28 cellular contexts compared by ENCODE assay signal in the genomic region with DNA sequence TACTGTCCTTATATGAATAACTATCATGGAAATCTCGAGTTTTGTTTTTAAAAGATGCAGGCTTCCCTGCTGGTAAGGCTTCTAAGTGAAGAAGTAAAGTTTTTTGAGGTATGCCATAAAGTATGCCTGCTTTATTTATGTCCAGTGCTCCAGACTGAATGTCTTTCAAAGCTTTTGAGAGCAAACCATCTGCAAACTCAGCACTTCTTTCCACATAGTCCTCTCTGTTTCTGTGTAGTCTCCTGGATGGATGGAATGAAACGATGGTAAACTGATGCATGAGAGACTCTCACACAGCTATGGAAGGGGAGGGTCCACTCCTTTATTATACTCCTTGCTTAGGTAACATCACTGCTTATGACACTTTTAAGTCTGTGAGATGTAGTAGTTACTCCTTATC.
"Had no signal": no experiment of that assay in that cellular context is flagged by ENCODE, and none has a peak within 500 bp of the region (broad histone marks: within the 10 kb centered on the region; RNA-seq: fewer than 3 reads in every experiment).

No MANE protein-coding gene starts in this region.

- H3K4me1 Mint-ChIP-seq: naive thymus-derived CD8-positive, alpha-beta T cell; neural progenitor cell; stimulated activated effector memory CD8-positive, alpha-beta T cell treated with anti-CD3 and anti-CD28 coated beads, Interleukin-12 subunit alpha, Interleukin-12 subunit beta, amount 100 ng/mL, for 72 hours; stimulated activated naive B cell treated with anti-CD40 and anti-IgM and Interleukin-4, amounts not matched to agents 10 μg/mL and 1 μg/mL and 100 μg/mL, for 72 hours had no signal

- H3K27ac Mint-ChIP-seq: naive thymus-derived CD8-positive, alpha-beta T cell; natural killer cell treated with Interleukin-12 subunit alpha and Interleukin-12 subunit beta and Interleukin-15 and Interleukin-18, amount 100 ng/mL, for 72 hours; neural progenitor cell; stimulated activated effector memory CD8-positive, alpha-beta T cell treated with anti-CD3 and anti-CD28 coated beads, Interleukin-12 subunit alpha, Interleukin-12 subunit beta, amount 100 ng/mL, for 72 hours; stimulated activated naive B cell treated with anti-CD40 and anti-IgM and Interleukin-4, amounts not matched to agents 10 μg/mL and 1 μg/mL and 100 μg/mL, for 72 hours; stimulated activated naive CD8-positive, alpha-beta T cell treated with anti-CD3 and anti-CD28 coated beads, Interleukin-15, Interleukin-2, amounts not matched to agents 100 ng/mL and 50 ng/mL, for 24 hours had no signal

- H3K9ac ChIP-seq: neural progenitor cell, parathyroid adenoma had no signal

- H3K4me2 ChIP-seq: neural progenitor cell had no signal

- H3K27ac ChIP-seq: neural progenitor cell, ovary, parathyroid adenoma, psoas muscle, skin epidermis, stomach, thoracic aorta, thyroid gland, tibial nerve, upper lobe of left lung, vagina had no signal

- H3K36me3 ChIP-seq: neural progenitor cell, ovary, thyroid gland, vagina had no signal

- ATAC-seq: naive thymus-derived CD8-positive, alpha-beta T cell; natural killer cell treated with Interleukin-12 subunit alpha and Interleukin-12 subunit beta and Interleukin-15 and Interleukin-18, amount 100 ng/mL, for 72 hours; psoas muscle; right cardiac atrium; sciatic nerve; stimulated activated effector memory CD8-positive, alpha-beta T cell treated with anti-CD3 and anti-CD28 coated beads, Interleukin-12 subunit alpha, Interleukin-12 subunit beta, amount 100 ng/mL, for 72 hours; stimulated activated naive B cell treated with anti-CD40 and anti-IgM and Interleukin-4, amounts not matched to agents 10 μg/mL and 1 μg/mL and 100 μg/mL, for 72 hours had no signal

- H3K79me2 ChIP-seq: parathyroid adenoma had no signal

- H3K9me3 Mint-ChIP-seq: naive thymus-derived CD8-positive, alpha-beta T cell; natural killer cell treated with Interleukin-12 subunit alpha and Interleukin-12 subunit beta and Interleukin-15 and Interleukin-18, amount 100 ng/mL, for 72 hours; neural progenitor cell; stimulated activated effector memory CD8-positive, alpha-beta T cell treated with anti-CD3 and anti-CD28 coated beads, Interleukin-12 subunit alpha, Interleukin-12 subunit beta, amount 100 ng/mL, for 72 hours; stimulated activated naive B cell treated with anti-CD40 and anti-IgM and Interleukin-4, amounts not matched to agents 10 μg/mL and 1 μg/mL and 100 μg/mL, for 72 hours; stimulated activated naive CD8-positive, alpha-beta T cell treated with anti-CD3 and anti-CD28 coated beads, Interleukin-15, Interleukin-2, amounts not matched to agents 100 ng/mL and 50 ng/mL, for 24 hours had no signal

- H2AFZ ChIP-seq: neural progenitor cell, parathyroid adenoma had no signal

- H3K4me1 ChIP-seq: neural progenitor cell, parathyroid adenoma, psoas muscle, stomach, thyroid gland, tibial nerve, upper lobe of left lung, vagina had no signal

- DNase-seq: naive thymus-derived CD8-positive, alpha-beta T cell; occipital lobe; ovary; posterior cingulate gyrus; psoas muscle; right cardiac atrium; stimulated activated CD4-positive, alpha-beta T cell treated with anti-CD3 and anti-CD28 coated beads, Interleukin-15, amount 100 ng/mL, for 24 hours; stimulated activated CD4-positive, alpha-beta T cell treated with anti-CD3 and anti-CD28 coated beads, Interleukin-2, amount 100 ng/mL, for 24 hours; stimulated activated CD4-positive, alpha-beta T cell treated with anti-CD3 and anti-CD28 coated beads, Interleukin-2, amount 100 ng/mL, for 48 hours; stimulated activated CD4-positive, alpha-beta T cell treated with anti-CD3 and anti-CD28 coated beads, Interleukin-4, amount 100 ng/mL, for 24 hours; stimulated activated naive B cell treated with anti-CD40 and anti-IgM and Interleukin-4, amounts not matched to agents 10 μg/mL and 1 μg/mL and 100 μg/mL, for 72 hours; stimulated activated naive CD4-positive, alpha-beta T cell treated with Interleukin-2 at 50 U/mL for 16 hours; stomach; thyroid gland; trophoblast cell; upper lobe of left lung had no signal

- FAIRE-seq: urothelium cell line had no signal

- H3K27me3 Mint-ChIP-seq: naive thymus-derived CD8-positive, alpha-beta T cell; natural killer cell treated with Interleukin-12 subunit alpha and Interleukin-12 subunit beta and Interleukin-15 and Interleukin-18, amount 100 ng/mL, for 72 hours; progenitor cell of endocrine pancreas; stimulated activated naive B cell treated with anti-CD40 and anti-IgM and Interleukin-4, amounts not matched to agents 10 μg/mL and 1 μg/mL and 100 μg/mL, for 72 hours; stimulated activated naive CD8-positive, alpha-beta T cell treated with anti-CD3 and anti-CD28 coated beads, Interleukin-15, Interleukin-2, amounts not matched to agents 100 ng/mL and 50 ng/mL, for 24 hours had no signal

- H3K9me3 ChIP-seq: ovary, psoas muscle, stomach, thoracic aorta, thyroid gland, tibial nerve, upper lobe of left lung, vagina had no signal

- H3K4me3 ChIP-seq: neural progenitor cell, ovary, psoas muscle, skin epidermis, stomach, thoracic aorta, thyroid gland, tibial nerve, upper lobe of left lung, vagina had no signal

- H3K36me3 Mint-ChIP-seq: stimulated activated effector memory CD8-positive, alpha-beta T cell treated with anti-CD3 and anti-CD28 coated beads, Interleukin-12 subunit alpha, Interleukin-12 subunit beta, amount 100 ng/mL, for 72 hours had no signal

- H3K4me3 Mint-ChIP-seq: naive thymus-derived CD8-positive, alpha-beta T cell; natural killer cell treated with Interleukin-12 subunit alpha and Interleukin-12 subunit beta and Interleukin-15 and Interleukin-18, amount 100 ng/mL, for 72 hours; neural progenitor cell; stimulated activated effector memory CD8-positive, alpha-beta T cell treated with anti-CD3 and anti-CD28 coated beads, Interleukin-12 subunit alpha, Interleukin-12 subunit beta, amount 100 ng/mL, for 72 hours; stimulated activated naive B cell treated with anti-CD40 and anti-IgM and Interleukin-4, amounts not matched to agents 10 μg/mL and 1 μg/mL and 100 μg/mL, for 72 hours; stimulated activated naive CD8-positive, alpha-beta T cell treated with anti-CD3 and anti-CD28 coated beads, Interleukin-15, Interleukin-2, amounts not matched to agents 100 ng/mL and 50 ng/mL, for 24 hours had no signal

- H3K27me3 ChIP-seq: neural progenitor cell, ovary, stomach, thyroid gland, tibial nerve, upper lobe of left lung, vagina had no signal
